ENCODE assay signal across 16 cellular contexts in the genomic region with DNA sequence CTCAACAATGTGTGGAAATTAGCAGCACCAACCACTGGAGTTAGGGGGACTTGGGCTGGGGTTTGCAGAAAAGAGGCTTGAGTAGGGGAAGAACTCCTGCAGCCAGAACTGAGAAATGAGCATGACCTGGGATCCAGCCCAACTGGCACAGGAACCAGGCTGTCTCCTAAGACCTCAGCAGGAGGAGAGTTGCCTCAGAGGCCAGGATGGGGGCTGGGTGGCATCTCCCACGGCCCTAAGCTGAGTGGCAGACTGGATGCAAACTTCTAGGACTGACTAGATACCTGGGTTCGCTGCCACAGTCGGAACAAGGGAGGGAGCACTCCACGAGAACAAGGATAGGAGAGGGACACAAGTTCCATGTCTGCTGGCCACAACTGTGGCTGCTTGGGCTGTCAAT.
"Had no signal": no experiment of that assay in that cellular context is flagged by ENCODE, and none has a peak within 500 bp of the region (broad histone marks: within the 10 kb centered on the region; RNA-seq: fewer than 3 reads in every experiment).

No MANE protein-coding gene starts in this region.

- H3K4me3 ChIP-seq: esophagus muscularis mucosa, gastrocnemius medialis, lower lobe of right lung, SK-N-MC, tibial artery had no signal

- ATAC-seq: activated CD8-positive, alpha-beta T cell treated with anti-CD3 and anti-CD28 coated beads for 36 hours; lower lobe of right lung had no signal

- DNase-seq: activated CD4-positive, alpha-beta T cell treated with anti-CD3 and anti-CD28 coated beads, Interleukin-2, amount 10 ng/mL, durations not matched to agents 24 days and 14 days; activated CD8-positive, alpha-beta T cell treated with anti-CD3 and anti-CD28 coated beads for 36 hours; activated naive CD4-positive, alpha-beta T cell treated with anti-CD3 and anti-CD28 coated beads for 36 hours; activated T-cell treated with anti-CD3 and anti-CD28 coated beads, Interleukin-2, amount 50 U/mL, for 24 hours; anterior cingulate cortex; cortex of kidney; lower lobe of right lung; nephron progenitor cell; occipital lobe; retina; stimulated activated CD4-positive, alpha-beta T cell treated with anti-CD3 and anti-CD28 coated beads, Interleukin-2, amount 100 ng/mL, for 24 hours; stimulated activated naive CD4-positive, alpha-beta T cell treated with Interleukin-2 at 50 U/mL for 16 hours; tibial artery had no signal

- H3K36me3 ChIP-seq: gastrocnemius medialis, lower lobe of right lung had no signal

- H3K27me3 ChIP-seq: esophagus muscularis mucosa, gastrocnemius medialis, tibial artery had no signal

- H3K27ac ChIP-seq: esophagus muscularis mucosa, gastrocnemius medialis, lower lobe of right lung, SK-N-MC, tibial artery had no signal

- H3K9me3 ChIP-seq: gastrocnemius medialis had no signal

- H3K4me1 ChIP-seq: esophagus muscularis mucosa, lower lobe of right lung, tibial artery had no signal
